Comparison of ENCODE assay signal across 8 cellular contexts in the genomic region with DNA sequence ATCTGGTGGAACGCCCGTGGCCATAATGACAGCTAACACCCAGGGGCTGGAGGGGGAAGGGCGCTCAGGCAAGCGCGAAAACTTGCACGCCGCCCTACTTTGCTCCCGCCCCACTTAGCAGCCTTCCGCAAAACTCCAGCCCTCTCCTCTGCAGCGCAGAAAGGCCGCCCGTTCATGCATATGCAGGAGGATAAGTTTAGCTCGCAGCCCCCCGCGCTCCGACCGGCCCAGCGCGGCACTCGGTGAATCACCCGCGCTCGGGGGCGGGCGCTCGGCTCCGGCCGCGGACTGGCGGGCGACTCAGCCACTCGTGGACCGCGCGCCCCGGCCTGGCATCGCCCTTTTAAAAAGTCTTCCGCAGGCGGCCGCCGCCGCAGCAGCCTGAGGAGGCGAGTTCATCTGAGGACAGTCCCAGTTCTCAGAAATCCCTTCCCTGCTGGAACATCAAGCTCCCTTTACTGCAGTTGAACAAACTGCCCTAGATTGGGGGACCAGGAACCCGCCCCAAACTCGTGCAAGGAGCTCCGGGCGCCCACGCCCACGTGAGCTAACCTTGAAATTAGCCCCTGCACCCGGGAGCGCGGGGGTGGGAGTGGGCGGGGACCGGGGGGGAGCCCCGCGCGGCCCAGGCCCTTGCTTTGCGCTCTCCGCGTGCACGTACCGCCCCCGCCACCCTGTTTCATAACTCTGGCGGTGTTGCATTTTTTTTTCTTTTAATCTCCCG. TPM values are rescaled to one million over a fixed set of nuclear protein-coding genes. Genes with fewer than 3 reads are reported as not detected.
DNase-seq lines count a peak whose midpoint lies in the region; ATAC-seq, FAIRE-seq and TF ChIP-seq lines count a peak whose summit lies in the region.

No MANE protein-coding gene starts in this region.

- FAIRE-seq in GM12891 (lab: Jason Lieb, UNC): peak; percentile 86

- no peaks in the 10 kb centered on the region for H3K36me3 Mint-ChIP-seq in T-cell

- H3K27me3 ChIP-seq in left ventricle myocardium inferior (ENCODE audit: low read depth) (no peaks in the 10 kb centered on the region), prostate gland (replicated peaks; ENCODE audit: insufficient read depth) (no peaks in the 10 kb centered on the region)

- intact Hi-C loops in left ventricle myocardium inferior (cut with micrococcal nuclease): loop anchor here (5.0 kb wide), 1 partner anchor 183 kb away; no protein-coding TSS in a partner anchor
- intact Hi-C loops in prostate gland (cut with DNase I): loop anchor here (1.0 to 10.0 kb wide), 4 partner anchors 164 to 374 kb away; a partner anchor contains a TSS

- TF ChIP-seq CTCF in left ventricle myocardium inferior (IDR thresholded peaks at IDR 0.05; ENCODE audit: borderline replicate concordance) (no peak), prostate gland (IDR thresholded peaks at IDR 0.05) (peak in 1 of 4 experiments; percentile 1)

- DNase-seq in GM12891 (ENCODE audit: insufficient read length, low spot score): peak; percentile 70
- DNase-seq in NCI-H146 treated with DMSO at 0.1 percent for 48 hours (lab: John Stamatoyannopoulos, UW; ENCODE audit: unreplicated experiment): peak; percentile 68
- peak; percentile 75 to 93 (median 83) for DNase-seq in T-cell
- DNase-seq in amygdala (lab: John Stamatoyannopoulos, UW): peak; percentile 36 to 95 (median 85)
- peak; percentile 97 for DNase-seq in left ventricle myocardium inferior
- peak; percentile 96 for DNase-seq in prostate gland (ENCODE audit: low spot score)

- peaks cover 49 to 61% (median 61%) of the 10 kb centered on the region in 3 donors for H3K4me1 Mint-ChIP-seq in T-cell

- H3K9me3 Mint-ChIP-seq in T-cell: no peaks in the 10 kb centered on the region

- H3K4me3 ChIP-seq in left ventricle myocardium inferior (peak overlapping the region; percentile 73), prostate gland (peak overlapping the region; percentile 30 to 48), urinary bladder (ENCODE audit: low read depth, low read length) (peak overlapping the region; percentile 31)

- ATAC-seq in HG02852 (IDR thresholded peaks at IDR 0.05; ENCODE audit: unreplicated experiment): peak; percentile 46
- peak; percentile 48 to 57 (median 56) for ATAC-seq in T-cell (replicated peaks in 1 of 4)

- no peaks in the 10 kb centered on the region for H3K36me3 ChIP-seq in left ventricle myocardium inferior
- no peaks in the 10 kb centered on the region for H3K36me3 ChIP-seq in prostate gland
- no peaks in the 10 kb centered on the region for H3K36me3 ChIP-seq in urinary bladder (ENCODE audit: insufficient read depth)

- TF ChIP-seq POLR2A in GM12891 (IDR thresholded peaks at IDR 0.05; ENCODE audit: low read depth, low read length): no peak
- TF ChIP-seq POLR2A in prostate gland (IDR thresholded peaks at IDR 0.05): peak; percentile 81

- under 1% methylated on average over 60 of the region's 65 CpGs for WGBS in prostate gland
- under 1% methylated on average over 65 of the region's 65 CpGs for WGBS in urinary bladder

- CTCF ChIA-PET in T-cell (lab: Charles Lee): interaction anchor here in 1 of 2 donors (0.6 to 1.6 kb wide), 7 partner anchors 9 to 1943 kb away, joined by 3 to 5 read pairs (median 4); no protein-coding TSS in a partner anchor

- peak overlapping the region; percentile 81 to 95 (median 91) for H3K4me3 Mint-ChIP-seq in T-cell

- H3K9me3 ChIP-seq in left ventricle myocardium inferior (replicated peaks) (no peaks in the 10 kb centered on the region), prostate gland (no peaks in the 10 kb centered on the region)

- no peaks in the 10 kb centered on the region for H3K27me3 Mint-ChIP-seq in T-cell

- H3K4me1 ChIP-seq in left ventricle myocardium inferior (peaks cover 78% of the 10 kb centered on the region), prostate gland (replicated peaks) (peaks cover 19% of the 10 kb centered on the region), urinary bladder (ENCODE audit: insufficient read depth) (no peaks in the 10 kb centered on the region)

- POLR2A ChIA-PET in T-cell (lab: Charles Lee): interaction anchor here (0.5 to 1.8 kb wide), 14 partner anchors 8 to 1946 kb away, joined by 3 to 10 read pairs (median 3); a partner anchor contains a TSS

- H3K27ac ChIP-seq in left ventricle myocardium inferior (replicated peaks) (peak overlapping the region; percentile 100), prostate gland (peak overlapping the region; percentile 100), urinary bladder (ENCODE audit: low read depth) (peak overlapping the region; percentile 97)

- peak overlapping the region; percentile 100 for H3K27ac Mint-ChIP-seq in T-cell

TF ChIP-seq in GM12891, 5 proteins besides CTCF, POLR2A, EP300 and RAD21:
- TF ChIP-seq POU2F2 (IDR thresholded peaks at IDR 0.05; ENCODE audit: low read depth, low read length) (peak; percentile 77; the same call in 1 of the 2 replicates), POLR2AphosphoS5 (IDR thresholded peaks at IDR 0.05; ENCODE audit: low read depth, low read length) (no peak), PAX5 (IDR thresholded peaks at IDR 0.05; ENCODE audit: insufficient read depth, low read length, severe bottlenecking) (no peak), TAF1 (IDR thresholded peaks at IDR 0.05; ENCODE audit: low read depth, low read length) (no peak), SPI1 (IDR thresholded peaks at IDR 0.05; ENCODE audit: low read depth, low read length) (no peak)

RNA-seq across cellular contexts. Expression of a gene that starts 4.5 kb away (rescaled TPM):
- polyA plus RNA-seq in GM12891 (2012; ENCODE audit: low read depth, missing spikeins): 0.69 TPM
- total RNA-seq in T-cell (10 to 100 TPM; 21.7 to 91.7 (median 23.6) TPM), left ventricle myocardium inferior (52.8 TPM), prostate gland (100 to 1,000 TPM in 1 of 2 donors, 10 to 100 TPM in 1; 82.9 to 129 TPM), urinary bladder (15.4 TPM)
- 97.7 TPM for polyA plus RNA-seq in urinary bladder

Comparison
In these comparisons a context has a peak if more than half of its experiments do, and no peak if none do; other contexts are left out.
1. Peak in every context shown above with its lines: DNase-seq, ATAC-seq, H3K4me3 ChIP-seq and H3K27ac ChIP-seq.